In genomic region chr4:38280323-38280706, GRCh38 we compare ENCODE assay signal across 19 cellular contexts.
DNase-seq lines count a peak whose midpoint lies in the region; TF ChIP-seq lines count a peak whose summit lies in the region.
"Had no signal": no experiment of that assay in that cellular context is flagged by ENCODE, and none has a peak within 500 bp of the region (broad histone marks: within the 10 kb centered on the region; RNA-seq: fewer than 3 reads in every experiment).

No MANE protein-coding gene starts in this region.

- intact Hi-C loops in stomach (cut with DNase I; ENCODE audit: low total_unique reads): no loop called here

- peaks cover 31% of the 10 kb centered on the region for H3K4me1 ChIP-seq in hepatocyte (ENCODE audit: insufficient read depth)
- H3K4me1 ChIP-seq in muscle layer of duodenum (ENCODE audit: control insufficient read depth in 1 of 2, insufficient read depth in 2 of 2, low read length in 2 of 2): peaks cover 6 to 12% of the 10 kb centered on the region in 2 donors
- peaks cover 0 to 25% (median 14%) of the 10 kb centered on the region in 4 donors for H3K4me1 ChIP-seq in stomach
- H3K4me1 ChIP-seq: BE2C had no signal

- H3K36me3 ChIP-seq in hepatocyte (replicated peaks; ENCODE audit: insufficient read depth, low read depth) (no peaks in the 10 kb centered on the region), muscle layer of duodenum (ENCODE audit: control insufficient read depth in 1 of 2, insufficient read depth in 2 of 2, low read length in 2 of 2) (no peaks in the 10 kb centered on the region), stomach (no peaks in the 10 kb centered on the region)
- H3K36me3 ChIP-seq: BE2C had no signal

- TF ChIP-seq POLR2A in stomach (IDR thresholded peaks at IDR 0.05): no peak

- H3K27me3 ChIP-seq in hepatocyte: no peaks in the 10 kb centered on the region
- H3K27me3 ChIP-seq in muscle layer of duodenum (ENCODE audit: low read depth, low read length): no peaks in the 10 kb centered on the region
- H3K27me3 ChIP-seq in stomach: no peaks in the 10 kb centered on the region
- H3K27me3 ChIP-seq: BE2C had no signal

- DNase-seq in hepatocyte (ENCODE audit: low spot score): no peak
- DNase-seq in stomach: no peak
- no peak for DNase-seq in NCI-H2029 (lab: John Stamatoyannopoulos, UW)
- no peak for DNase-seq in NCI-H2171 treated with DMSO at 0.1 percent for 48 hours (lab: John Stamatoyannopoulos, UW)
- no peak for DNase-seq in occipital lobe (lab: John Stamatoyannopoulos, UW)
- DNase-seq in HT-29 (ENCODE audit: low spot score): no peak
- DNase-seq: BE2C, DMS79 treated with DMSO at 0.1 percent for 48 hours, H9, NCI-H1092, NCI-H1436 treated with DMSO at 0.1 percent for 48 hours, NCI-H1930, NCI-H226, NCI-H748 treated with DMSO at 0.1 percent for 48 hours, SIG-M5 had no signal

- no peak overlapping the region for H2AFZ ChIP-seq in hepatocyte
- H2AFZ ChIP-seq: GM23248 had no signal

- H3K4me2 ChIP-seq in hepatocyte: peak overlapping the region; percentile 66

- 64% methylated on average over 4 of the region's 4 CpGs for WGBS in hepatocyte (ENCODE audit: low lambda C conversion rate, missing lambda C conversion rate)
- WGBS in stomach, 5 donors: 81 to 92% (median 90%) methylated on average over 4 of the region's 4 CpGs

- TF ChIP-seq CTCF in VCaP (conservative IDR thresholded peaks at IDR 0.05) (no peak), hepatocyte (IDR thresholded peaks at IDR 0.05; ENCODE audit: poor library complexity) (no peak), stomach (IDR thresholded peaks at IDR 0.05) (no peak)

- no peaks in the 10 kb centered on the region for H3K9me2 ChIP-seq in hepatocyte (replicated peaks; ENCODE audit: insufficient read depth)

- H3K27ac ChIP-seq in VCaP (peak overlapping the region; percentile 30; the same call in 1 of the 2 replicates), hepatocyte (peak overlapping the region; percentile 94), muscle layer of duodenum (ENCODE audit: low read length) (peak overlapping the region; percentile 67), stomach (peak overlapping the region in 3 of 5 donors; percentile 11 to 48 (median 47))
- H3K27ac ChIP-seq: GM23248 had no signal

- no peak for TF ChIP-seq EP300 in stomach (IDR thresholded peaks at IDR 0.05)

- H3K9me3 ChIP-seq in hepatocyte (ENCODE audit: low read depth): no peaks in the 10 kb centered on the region
- no peaks in the 10 kb centered on the region for H3K9me3 ChIP-seq in muscle layer of duodenum (ENCODE audit: control insufficient read depth in 1 of 2, low read length in 2 of 2)
- H3K9me3 ChIP-seq in stomach: no peaks in the 10 kb centered on the region
- H3K9me3 ChIP-seq: BE2C had no signal

- no peaks in the 10 kb centered on the region for H3K79me2 ChIP-seq in hepatocyte

- H4K20me1 ChIP-seq in hepatocyte (ENCODE audit: insufficient read depth, poor library complexity, severe bottlenecking): no peaks in the 10 kb centered on the region

- H3K4me3 ChIP-seq in hepatocyte: no peak overlapping the region
- peak overlapping the region in 1 of 2 donors; percentile 33 for H3K4me3 ChIP-seq in muscle layer of duodenum (ENCODE audit: low read depth in 1 of 2, low read length in 2 of 2)
- H3K4me3 ChIP-seq in stomach: no peak overlapping the region
- H3K4me3 ChIP-seq: GM23248, K562 had no signal

Comparison
In these comparisons a context has a peak if more than half of its experiments do, and no peak if none do; other contexts are left out.
1. H3K27ac ChIP-seq: peak in every context shown above with its lines; median percentile 94 in hepatocyte; 67 in muscle layer of duodenum; 47 in stomach; 30 in VCaP.